8 cellular contexts compared by ENCODE assay signal in genomic region chr11:128734439-128735224, GRCh38. TPM values are rescaled to one million over a fixed set of nuclear protein-coding genes. Genes with fewer than 3 reads are reported as not detected.
DNase-seq lines count a peak whose midpoint lies in the region; ATAC-seq and FAIRE-seq lines count a peak whose summit lies in the region.

No MANE protein-coding gene starts in this region.

- intact Hi-C loops in activated T-helper 1 cell treated with anti-CD3 and anti-CD28 coated beads, Interleukin-12 subunit alpha, Interleukin-12 subunit beta, Interleukin-2, Interleukin-4 antibody, amounts not matched to agents 30 ng/mL and 10 ng/mL and 1 ng/mL, durations not matched to agents 14 hours and 24 hours and 36 hours (cut with micrococcal nuclease) = loop anchor here (2.0 to 5.0 kb wide), 3 partner anchors 18 to 447 kb away; no protein-coding TSS in a partner anchor

- no peak overlapping the region for H3K4me2 ChIP-seq in neuronal stem cell (ENCODE audit: insufficient read depth, low read length, poor library complexity, severe bottlenecking)

- peaks cover 2% of the 10 kb centered on the region for H3K79me1 ChIP-seq in neuronal stem cell (ENCODE audit: low read depth, low read length)

- H4K91ac ChIP-seq in neuronal stem cell (ENCODE audit: low read depth, low read length, poor library complexity) = no peak overlapping the region

- peaks cover 97% of the 10 kb centered on the region for H3K4me1 Mint-ChIP-seq in activated T-helper 1 cell treated with anti-CD3 and anti-CD28 coated beads, Interleukin-12 subunit alpha, Interleukin-12 subunit beta, Interleukin-2, Interleukin-4 antibody, amounts not matched to agents 30 ng/mL and 10 ng/mL and 1 ng/mL, durations not matched to agents 14 hours and 24 hours and 36 hours (ENCODE audit: low read depth)

- H3K27ac Mint-ChIP-seq in activated T-helper 1 cell treated with anti-CD3 and anti-CD28 coated beads, Interleukin-12 subunit alpha, Interleukin-12 subunit beta, Interleukin-2, Interleukin-4 antibody, amounts not matched to agents 30 ng/mL and 10 ng/mL and 1 ng/mL, durations not matched to agents 14 hours and 24 hours and 36 hours = peak overlapping the region; percentile 71

- no peak overlapping the region for H3K27ac ChIP-seq in neuronal stem cell (replicated peaks; ENCODE audit: low read length)

- no peak overlapping the region for H3K4ac ChIP-seq in neuronal stem cell (ENCODE audit: low read length)

- H3K36me3 ChIP-seq in neuronal stem cell (replicated peaks in 1 of 2; ENCODE audit: control insufficient read depth in 2 of 2, insufficient read depth in 2 of 2, low read length in 2 of 2) = no peaks in the 10 kb centered on the region

- H2BK12ac ChIP-seq in neuronal stem cell (ENCODE audit: low read length) = no peak overlapping the region

- H3K14ac ChIP-seq in neuronal stem cell (ENCODE audit: low read length) = no peak overlapping the region

- peaks cover 21% of the 10 kb centered on the region for H3K36me3 Mint-ChIP-seq in activated T-helper 1 cell treated with anti-CD3 and anti-CD28 coated beads, Interleukin-12 subunit alpha, Interleukin-12 subunit beta, Interleukin-2, Interleukin-4 antibody, amounts not matched to agents 30 ng/mL and 10 ng/mL and 1 ng/mL, durations not matched to agents 14 hours and 24 hours and 36 hours (ENCODE audit: low read depth)

- no peaks in the 10 kb centered on the region for H3K27me3 Mint-ChIP-seq in activated T-helper 1 cell treated with anti-CD3 and anti-CD28 coated beads, Interleukin-12 subunit alpha, Interleukin-12 subunit beta, Interleukin-2, Interleukin-4 antibody, amounts not matched to agents 30 ng/mL and 10 ng/mL and 1 ng/mL, durations not matched to agents 14 hours and 24 hours and 36 hours (ENCODE audit: insufficient read depth)

- H3K9me3 ChIP-seq in neuronal stem cell (replicated peaks in 1 of 2; ENCODE audit: control insufficient read depth in 2 of 2, insufficient read depth in 1 of 2, low read depth in 1 of 2, low read length in 2 of 2) = peaks cover 0 to 2% of the 10 kb centered on the region in 2 donors

- no peak overlapping the region for H4K8ac ChIP-seq in neuronal stem cell (ENCODE audit: low read depth, low read length)

- H2BK5ac ChIP-seq in neuronal stem cell (ENCODE audit: low read length) = no peak overlapping the region

- no CpG with 5 or more reads among the region's 13 CpGs for WGBS in neuronal stem cell (ENCODE audit: extremely low coverage in 2 of 2, insufficient read length in 2 of 2, insufficient replicate concordance in 1 of 2), 2 donors

- H3K23ac ChIP-seq in neuronal stem cell (ENCODE audit: low read depth, low read length, poor library complexity) = no peak overlapping the region

- peak; percentile 99 for FAIRE-seq in GM19239 (lab: Jason Lieb, UNC)

- H3K4me3 Mint-ChIP-seq in activated T-helper 1 cell treated with anti-CD3 and anti-CD28 coated beads, Interleukin-12 subunit alpha, Interleukin-12 subunit beta, Interleukin-2, Interleukin-4 antibody, amounts not matched to agents 30 ng/mL and 10 ng/mL and 1 ng/mL, durations not matched to agents 14 hours and 24 hours and 36 hours = peak overlapping the region; percentile 65

- H3K27me3 ChIP-seq in neuronal stem cell (ENCODE audit: control insufficient read depth in 3 of 3, insufficient read depth in 3 of 3, low read depth in 1 of 3, low read length in 3 of 3) = no peaks in the 10 kb centered on the region

- peak; percentile 39 for ATAC-seq in HG03097 (IDR thresholded peaks at IDR 0.05; ENCODE audit: low FRiP score, unreplicated experiment)

- no peak overlapping the region for H3K4me3 ChIP-seq in neuronal stem cell (ENCODE audit: low read length in 2 of 2)

- H2BK15ac ChIP-seq in neuronal stem cell (ENCODE audit: low read length) = no peak overlapping the region

- no peak overlapping the region for H3K18ac ChIP-seq in neuronal stem cell (ENCODE audit: low read length)

- H2BK120ac ChIP-seq in neuronal stem cell (ENCODE audit: low read depth, low read length) = no peak overlapping the region

- peaks cover 12 to 24% of the 10 kb centered on the region in 2 donors for H3K4me1 ChIP-seq in neuronal stem cell (ENCODE audit: control insufficient read depth in 2 of 2, insufficient read depth in 1 of 2, low read depth in 1 of 2, low read length in 2 of 2)

- no peak overlapping the region for H2AK5ac ChIP-seq in neuronal stem cell (ENCODE audit: low read depth, low read length)

- no peak overlapping the region for H3K9ac ChIP-seq in neuronal stem cell (ENCODE audit: low read depth, low read length, poor library complexity)

- no peak for DNase-seq in GM19239 (ENCODE audit: insufficient read length, low spot score)
- DNase-seq in activated T-helper 1 cell treated with anti-CD3 and anti-CD28 coated beads, Interleukin-12 subunit alpha, Interleukin-12 subunit beta, Interleukin-2, Interleukin-4 antibody, amounts not matched to agents 30 ng/mL and 10 ng/mL and 1 ng/mL, durations not matched to agents 14 hours and 24 hours and 36 hours (ENCODE audit: low spot score) = no peak
- no peak for DNase-seq in neuronal stem cell (ENCODE audit: low spot score)
- DNase-seq in NCI-H1436 (lab: John Stamatoyannopoulos, UW) = no peak
- DNase-seq in DMS153 (lab: John Stamatoyannopoulos, UW) = no peak
- no peak for DNase-seq in UCSD-AML1 (lab: John Stamatoyannopoulos, UW; ENCODE audit: unreplicated experiment)
- DNase-seq in HCEC 1CT = no peak

- no peaks in the 10 kb centered on the region for H3K9me3 Mint-ChIP-seq in activated T-helper 1 cell treated with anti-CD3 and anti-CD28 coated beads, Interleukin-12 subunit alpha, Interleukin-12 subunit beta, Interleukin-2, Interleukin-4 antibody, amounts not matched to agents 30 ng/mL and 10 ng/mL and 1 ng/mL, durations not matched to agents 14 hours and 24 hours and 36 hours

- peak overlapping the region; percentile 66 for H2AFZ ChIP-seq in neuronal stem cell (ENCODE audit: low read length)

RNA-seq across cellular contexts. Expression of gene FLI1, which starts 40.8 kb away (rescaled TPM):
- 40.7 and 41.5 TPM in 2 replicates for total RNA-seq in activated T-helper 1 cell treated with anti-CD3 and anti-CD28 coated beads, Interleukin-12 subunit alpha, Interleukin-12 subunit beta, Interleukin-2, Interleukin-4 antibody, amounts not matched to agents 30 ng/mL and 10 ng/mL and 1 ng/mL, durations not matched to agents 14 hours and 24 hours and 36 hours
- 0.06 TPM for polyA plus RNA-seq in neuronal stem cell (2013, experiment 1 of 2)
- 0.03 TPM for polyA plus RNA-seq in neuronal stem cell (2013, experiment 2 of 2)
